ENCODE assay signal across 1 cellular context in the genomic region with DNA sequence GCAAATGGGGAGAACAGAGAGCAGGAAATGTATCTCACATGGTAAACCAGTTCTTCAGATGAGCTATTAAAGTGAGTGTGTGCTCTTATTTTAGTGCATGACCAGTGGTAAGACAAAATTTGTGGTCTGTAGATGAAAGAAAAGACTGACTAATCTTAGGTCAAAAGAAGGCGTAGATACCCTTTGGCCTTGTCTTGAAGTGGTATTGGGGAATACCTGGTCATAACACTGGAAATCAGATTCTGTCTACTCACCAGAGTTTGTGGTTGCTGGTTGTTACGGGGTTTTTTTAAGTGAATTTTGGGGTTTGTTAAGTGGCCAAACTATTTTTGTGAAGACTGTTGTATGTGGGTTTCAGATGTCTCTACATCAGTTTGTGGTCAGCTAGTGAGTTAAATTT.
TF ChIP-seq lines count a peak whose summit lies in the region.

No MANE protein-coding gene starts in this region.

TF ChIP-seq in HepG2, 621 proteins besides CTCF, POLR2A, EP300 and RAD21 (continued from another document):
- no peak for TF ChIP-seq HDAC2 (CRISPR knock-in tag; IDR thresholded peaks at IDR 0.05)
